33 cellular contexts compared by ENCODE assay signal in genomic region chr11:17887779-17888178, GRCh38.
DNase-seq lines count a peak whose midpoint lies in the region; ATAC-seq and TF ChIP-seq lines count a peak whose summit lies in the region.
"Had no signal": no experiment of that assay in that cellular context is flagged by ENCODE, and none has a peak within 500 bp of the region (broad histone marks: within the 10 kb centered on the region; RNA-seq: fewer than 3 reads in every experiment).

No MANE protein-coding gene starts in this region.

- H3K27ac ChIP-seq in A673 (ENCODE audit: low read depth, low read length, poor library complexity, severe bottlenecking) (no peak overlapping the region), endodermal cell (ENCODE audit: low read depth, low read length) (no peak overlapping the region), mesendoderm (ENCODE audit: low read depth, low read length) (no peak overlapping the region)
- H3K27ac ChIP-seq: cardiac muscle cell, pancreas, right atrium auricular region, spleen, stomach, thyroid gland, uterus had no signal

- no peaks in the 10 kb centered on the region for H3K27me3 Mint-ChIP-seq in endodermal cell (ENCODE audit: insufficient read depth)
- H3K27me3 Mint-ChIP-seq: activated B cell treated with CpG ODN at 0.5 μM for 24 hours; activated CD4-positive, alpha-beta T cell treated with anti-CD3 and anti-CD28 coated beads, Interleukin-2, amount 10 ng/mL, durations not matched to agents 7 days and 5 days; activated naive CD8-positive, alpha-beta T cell treated with anti-CD3 and anti-CD28 coated beads for 36 hours; CD4-positive, CD25-positive, alpha-beta regulatory T cell; natural killer cell treated with Interleukin-12 subunit alpha and Interleukin-12 subunit beta and Interleukin-15 and Interleukin-18, amount 100 ng/mL, for 72 hours; T-cell had no signal

- H2BK120ac ChIP-seq in mesendoderm (ENCODE audit: low read depth, low read length), result no peak overlapping the region

- no peak overlapping the region for H3K4me3 Mint-ChIP-seq in endodermal cell
- H3K4me3 Mint-ChIP-seq: activated B cell treated with CpG ODN at 0.5 μM for 24 hours; activated CD4-positive, alpha-beta T cell treated with anti-CD3 and anti-CD28 coated beads, Interleukin-2, amount 10 ng/mL, durations not matched to agents 7 days and 5 days; activated naive CD8-positive, alpha-beta T cell treated with anti-CD3 and anti-CD28 coated beads for 36 hours; CD4-positive, CD25-positive, alpha-beta regulatory T cell; natural killer cell treated with Interleukin-12 subunit alpha and Interleukin-12 subunit beta and Interleukin-15 and Interleukin-18, amount 100 ng/mL, for 72 hours; T-cell had no signal

- H3K36me3 ChIP-seq in A673 (ENCODE audit: insufficient read depth, low read length, poor library complexity, severe bottlenecking) (no peaks in the 10 kb centered on the region), endodermal cell (ENCODE audit: control insufficient read depth, insufficient read depth, low read length) (no peaks in the 10 kb centered on the region), mesendoderm (ENCODE audit: control insufficient read depth, insufficient read depth, low read length) (no peaks in the 10 kb centered on the region)
- H3K36me3 ChIP-seq: cardiac muscle cell, pancreas, right atrium auricular region, thyroid gland, uterus had no signal

- no peak overlapping the region for H3K4me3 ChIP-seq in A673 (ENCODE audit: low read depth, low read length, poor library complexity, severe bottlenecking)
- H3K4me3 ChIP-seq in endodermal cell (ENCODE audit: low read length), result no peak overlapping the region
- H3K4me3 ChIP-seq in mesendoderm (ENCODE audit: low read length), result no peak overlapping the region
- H3K4me3 ChIP-seq: cardiac muscle cell, pancreas, right atrium auricular region, spleen, stomach, thyroid gland, uterus had no signal

- peak; percentile 89 for DNase-seq in A673 (ENCODE audit: low spot score)
- peak; percentile 62 for DNase-seq in NCI-H2227 (lab: John Stamatoyannopoulos, UW; ENCODE audit: unreplicated experiment)
- peak; percentile 80 for DNase-seq in endodermal cell
- peak; percentile 61 for DNase-seq in mesendoderm
- no peak for DNase-seq in cerebellum (ENCODE audit: low spot score)
- DNase-seq: 8988T; activated B cell treated with CpG ODN at 0.5 μM for 24 hours; activated CD4-positive, alpha-beta T cell treated with anti-CD3 and anti-CD28 coated beads, Interleukin-2, amount 10 ng/mL, durations not matched to agents 7 days and 5 days; activated effector memory CD4-positive, alpha-beta T cell treated with anti-CD3 and anti-CD28 coated beads, Interleukin-2, amount 50 U/mL, for 16 hours; activated naive CD8-positive, alpha-beta T cell treated with anti-CD3 and anti-CD28 coated beads for 36 hours; activated T-cell treated with anti-CD3 and anti-CD28 coated beads, Interleukin-2, amount 50 U/mL, for 1 hour; anterior cingulate cortex; Calu3; CD4-positive, CD25-positive, alpha-beta regulatory T cell; cortex of kidney; DND-41; foreskin melanocyte; mammary epithelial cell; NCI-H1436 treated with DMSO at 0.1 percent for 48 hours; NCI-H774; pancreas; RPMI8226; spleen; stomach; T-cell; thyroid gland; uterus had no signal

- no peak overlapping the region for H2BK15ac ChIP-seq in mesendoderm (replicated peaks; ENCODE audit: low read depth)

- intact Hi-C loops in A673 (cut with micrococcal nuclease; ENCODE audit: unreplicated experiment), result no loop called here

- H3K18ac ChIP-seq in mesendoderm (ENCODE audit: low read length), result no peak overlapping the region

- no peak overlapping the region for H2BK5ac ChIP-seq in mesendoderm (ENCODE audit: low read length)

- no peaks in the 10 kb centered on the region for H3K4me1 Mint-ChIP-seq in endodermal cell
- H3K4me1 Mint-ChIP-seq: activated B cell treated with CpG ODN at 0.5 μM for 24 hours; activated CD4-positive, alpha-beta T cell treated with anti-CD3 and anti-CD28 coated beads, Interleukin-2, amount 10 ng/mL, durations not matched to agents 7 days and 5 days; activated naive CD8-positive, alpha-beta T cell treated with anti-CD3 and anti-CD28 coated beads for 36 hours had no signal

- CTCF ChIA-PET in A673 (lab: Charles Lee), result interaction anchor here (0.6 to 1.0 kb wide), 2 partner anchors 85 to 508 kb away, joined by 3 read pairs; no protein-coding TSS in a partner anchor

- H3K4me1 ChIP-seq in A673 (ENCODE audit: insufficient read depth, low read length, poor library complexity, severe bottlenecking) (peaks cover 15% of the 10 kb centered on the region), endodermal cell (ENCODE audit: control insufficient read depth, insufficient read depth, low read length) (no peaks in the 10 kb centered on the region), mesendoderm (ENCODE audit: control insufficient read depth, low read depth, low read length) (no peaks in the 10 kb centered on the region)
- H3K4me1 ChIP-seq: pancreas, right atrium auricular region, spleen, stomach, thyroid gland, uterus had no signal

- no peak overlapping the region for H3K4ac ChIP-seq in mesendoderm (ENCODE audit: low read depth, low read length)

- no peak overlapping the region for H3K27ac Mint-ChIP-seq in endodermal cell
- H3K27ac Mint-ChIP-seq: activated B cell treated with CpG ODN at 0.5 μM for 24 hours; activated CD4-positive, alpha-beta T cell treated with anti-CD3 and anti-CD28 coated beads, Interleukin-2, amount 10 ng/mL, durations not matched to agents 7 days and 5 days; activated naive CD8-positive, alpha-beta T cell treated with anti-CD3 and anti-CD28 coated beads for 36 hours; CD4-positive, CD25-positive, alpha-beta regulatory T cell; natural killer cell treated with Interleukin-12 subunit alpha and Interleukin-12 subunit beta and Interleukin-15 and Interleukin-18, amount 100 ng/mL, for 72 hours; T-cell had no signal

- no peak for TF ChIP-seq CTCF in A673 (conservative IDR thresholded peaks at IDR 0.05; ENCODE audit: low read depth, low read length)
- TF ChIP-seq CTCF in endodermal cell (conservative IDR thresholded peaks at IDR 0.05), result no peak

- H3K9me3 ChIP-seq in A673 (ENCODE audit: low read depth, low read length, poor library complexity, severe bottlenecking) (no peaks in the 10 kb centered on the region), endodermal cell (ENCODE audit: control insufficient read depth, low read length) (no peaks in the 10 kb centered on the region)
- H3K9me3 ChIP-seq: pancreas, right atrium auricular region, spleen, stomach, thyroid gland, uterus had no signal

- H4K5ac ChIP-seq in mesendoderm (ENCODE audit: low read length), result no peak overlapping the region

- POLR2A ChIA-PET in A673 (lab: Charles Lee; ENCODE audit: low non-redundant PET), result no interaction called here

- H3K27me3 ChIP-seq in A673 (replicated peaks; ENCODE audit: insufficient read depth, low read depth, low read length, poor library complexity) (no peaks in the 10 kb centered on the region), endodermal cell (ENCODE audit: control insufficient read depth, insufficient read depth, low read length, poor library complexity, severe bottlenecking) (no peaks in the 10 kb centered on the region), mesendoderm (ENCODE audit: insufficient read depth, low read length, poor library complexity) (no peaks in the 10 kb centered on the region)
- H3K27me3 ChIP-seq: cardiac muscle cell, pancreas, right atrium auricular region, spleen, stomach, thyroid gland, uterus had no signal

- H3K79me2 ChIP-seq in mesendoderm (ENCODE audit: control insufficient read depth, insufficient read depth, low read length), result no peaks in the 10 kb centered on the region

- no peak overlapping the region for H4K8ac ChIP-seq in mesendoderm (ENCODE audit: low read depth, low read length)

- WGBS in endodermal cell (ENCODE audit: insufficient coverage in 1 of 2, insufficient read length in 1 of 2), 2 experiments, result 46 to 61% methylated on average over 8 to 10 of the region's 11 CpGs
- WGBS in mesendoderm (ENCODE audit: extremely low coverage, insufficient coverage, low lambda C conversion rate), result no CpG with 5 or more reads among the region's 11 CpGs

- H2AK5ac ChIP-seq in mesendoderm (ENCODE audit: low read length), result no peak overlapping the region

- no peak overlapping the region for H3K9ac ChIP-seq in endodermal cell (ENCODE audit: extremely low read depth, low read length, poor library complexity, severe bottlenecking)
- no peak overlapping the region for H3K9ac ChIP-seq in mesendoderm (ENCODE audit: low read length)

- no TSS peak for BruUV-seq in A673 (replicated peaks; lab: Mats Ljungman, UMichigan)

- H3K9me3 Mint-ChIP-seq in endodermal cell, result no peaks in the 10 kb centered on the region
- H3K9me3 Mint-ChIP-seq: activated B cell treated with CpG ODN at 0.5 μM for 24 hours; activated CD4-positive, alpha-beta T cell treated with anti-CD3 and anti-CD28 coated beads, Interleukin-2, amount 10 ng/mL, durations not matched to agents 7 days and 5 days; activated naive CD8-positive, alpha-beta T cell treated with anti-CD3 and anti-CD28 coated beads for 36 hours; CD4-positive, CD25-positive, alpha-beta regulatory T cell; natural killer cell treated with Interleukin-12 subunit alpha and Interleukin-12 subunit beta and Interleukin-15 and Interleukin-18, amount 100 ng/mL, for 72 hours; T-cell had no signal

- no peaks in the 10 kb centered on the region for H3K79me1 ChIP-seq in mesendoderm (ENCODE audit: low read length)

- no peak overlapping the region for H3K23ac ChIP-seq in mesendoderm (ENCODE audit: low read length)

- ATAC-seq in GM21367 (IDR thresholded peaks at IDR 0.05; ENCODE audit: unreplicated experiment) (no peak), GM21717 (IDR thresholded peaks at IDR 0.05; ENCODE audit: unreplicated experiment) (no peak), HG02973 (IDR thresholded peaks at IDR 0.05; ENCODE audit: unreplicated experiment) (no peak)
- ATAC-seq: natural killer cell treated with Interleukin-12 subunit alpha and Interleukin-12 subunit beta and Interleukin-15 and Interleukin-18, amount 100 ng/mL, for 72 hours; pancreas; T-cell had no signal

- H3K56ac ChIP-seq in mesendoderm (ENCODE audit: low read length), result no peak overlapping the region

- no peak overlapping the region for H3K4me2 ChIP-seq in mesendoderm (ENCODE audit: low read length)

- peaks cover 5% of the 10 kb centered on the region for H3K36me3 Mint-ChIP-seq in endodermal cell (ENCODE audit: low read depth)
- H3K36me3 Mint-ChIP-seq: natural killer cell treated with Interleukin-12 subunit alpha and Interleukin-12 subunit beta and Interleukin-15 and Interleukin-18, amount 100 ng/mL, for 72 hours had no signal
